8 cellular contexts compared by ENCODE assay signal in the genomic region with DNA sequence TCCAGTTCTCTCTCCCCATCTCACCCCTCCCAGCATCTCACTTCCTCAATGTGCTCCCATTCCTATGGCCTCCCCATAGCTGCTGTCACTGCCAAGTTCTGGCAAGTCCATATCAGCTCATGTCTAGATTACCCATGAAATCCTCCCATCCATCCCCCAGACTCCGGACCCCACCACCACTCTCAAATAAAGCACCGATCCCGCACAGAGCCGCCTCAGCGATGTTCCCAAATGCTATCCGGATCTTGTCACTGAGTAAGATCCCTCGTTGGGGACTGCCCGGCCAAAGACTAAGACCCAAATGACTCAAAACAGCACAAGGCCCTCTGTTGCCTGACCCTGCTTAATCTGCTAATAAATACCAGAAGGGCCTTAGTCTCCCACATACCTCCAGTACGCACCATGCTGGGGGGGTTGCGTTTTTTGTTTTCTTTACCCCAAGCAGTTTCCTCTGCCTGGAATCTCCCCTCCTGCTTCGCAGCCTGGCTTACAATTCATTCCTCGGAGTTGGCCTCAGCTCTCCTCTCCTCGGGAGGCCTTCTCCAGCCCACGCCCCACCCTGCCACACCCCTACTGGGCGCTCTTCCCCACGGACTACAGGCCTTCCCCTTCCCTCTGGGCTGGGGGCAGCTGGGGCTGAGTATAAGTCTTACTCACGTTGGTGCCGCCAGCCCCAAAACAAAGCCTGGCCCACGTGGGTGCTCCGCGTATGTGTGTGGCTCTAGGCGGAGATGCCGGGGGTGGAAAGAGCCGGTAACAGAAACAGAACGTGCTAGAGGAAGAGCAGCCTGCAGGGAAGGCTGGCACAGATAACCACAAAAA. TPM values are rescaled to one million over a fixed set of nuclear protein-coding genes. Genes with fewer than 3 reads are reported as not detected.
A peak's percentile ranks its signal among the peaks of the same experiment; 100 is the strongest.
DNase-seq lines count a peak whose midpoint lies in the region; ATAC-seq and TF ChIP-seq lines count a peak whose summit lies in the region.

No MANE protein-coding gene starts in this region.

- H2BK15ac ChIP-seq in IMR-90 (ENCODE audit: low read depth, low read length) = peak overlapping the region; percentile 69; the same call in 2 of the 3 replicates

- H3K4me1 Mint-ChIP-seq in effector memory CD8-positive, alpha-beta T cell (ENCODE audit: low read depth in 2 of 2) = peaks cover 45% of the 10 kb centered on the region in 2 donors

- peaks cover 41% of the 10 kb centered on the region for H3K36me3 Mint-ChIP-seq in effector memory CD8-positive, alpha-beta T cell (ENCODE audit: insufficient read depth)

- H3K27me3 ChIP-seq in ACC112 (ENCODE audit: insufficient read depth, low read length) (no peaks in the 10 kb centered on the region), IMR-90 (ENCODE audit: control insufficient read depth, insufficient read depth, low read length) (no peaks in the 10 kb centered on the region), muscle layer of duodenum (ENCODE audit: low read depth, low read length) (no peaks in the 10 kb centered on the region), suprapubic skin (no peaks in the 10 kb centered on the region)

- TF ChIP-seq RAD21 in IMR-90 (IDR thresholded peaks at IDR 0.05; ENCODE audit: low read length) = no peak; the same call in 1 of the 2 replicates

- intact Hi-C loops in IMR-90 (cut with micrococcal nuclease) = loop anchor here (2.0 kb wide), 1 partner anchor 85 kb away; no protein-coding TSS in a partner anchor

- H3K4me1 ChIP-seq in ACC112 (ENCODE audit: control insufficient read depth, insufficient read depth, low read length, unreplicated experiment) = peaks cover 21% of the 10 kb centered on the region
- peaks cover 12% of the 10 kb centered on the region for H3K4me1 ChIP-seq in IMR-90 (ENCODE audit: control insufficient read depth, insufficient read depth, low read length)
- peaks cover 10 to 12% of the 10 kb centered on the region in 2 donors for H3K4me1 ChIP-seq in muscle layer of duodenum (ENCODE audit: control insufficient read depth in 1 of 2, insufficient read depth in 2 of 2, low read length in 2 of 2)
- H3K4me1 ChIP-seq in suprapubic skin = peaks cover 47% of the 10 kb centered on the region

- peak overlapping the region; percentile 95 to 96 for H3K27ac Mint-ChIP-seq in effector memory CD8-positive, alpha-beta T cell

- TF ChIP-seq EP300 in suprapubic skin (IDR thresholded peaks at IDR 0.05) = no peak

- peak overlapping the region; percentile 30 for H4K5ac ChIP-seq in IMR-90 (ENCODE audit: low read depth, low read length)

- H2BK5ac ChIP-seq in IMR-90 (ENCODE audit: low read depth, low read length, poor library complexity, severe bottlenecking) = peak overlapping the region; percentile 71

- H3K14ac ChIP-seq in IMR-90 (replicated peaks; ENCODE audit: low read depth, low read length) = peak overlapping the region; percentile 92

- H2BK120ac ChIP-seq in IMR-90 (ENCODE audit: low read depth, low read length) = peak overlapping the region; percentile 75

- H2AK5ac ChIP-seq in IMR-90 (ENCODE audit: low read depth, low read length) = peak overlapping the region; percentile 79

- H3K9me3 ChIP-seq in IMR-90 (ENCODE audit: control insufficient read depth, insufficient read depth, low read length) (no peaks in the 10 kb centered on the region), muscle layer of duodenum (ENCODE audit: control insufficient read depth in 1 of 2, low read length in 2 of 2) (no peaks in the 10 kb centered on the region), suprapubic skin (no peaks in the 10 kb centered on the region)

- no peak for TF ChIP-seq CTCF in IMR-90 (conservative IDR thresholded peaks at IDR 0.05; ENCODE audit: low read depth, low read length)
- no peak for TF ChIP-seq CTCF in suprapubic skin (IDR thresholded peaks at IDR 0.05)

- peak overlapping the region; percentile 38 for H2BK20ac ChIP-seq in IMR-90 (ENCODE audit: low read depth, low read length)

- H2AFZ ChIP-seq in ACC112 (ENCODE audit: low read length, unreplicated experiment) = no peak overlapping the region
- peak overlapping the region; percentile 84 for H2AFZ ChIP-seq in IMR-90 (replicated peaks; ENCODE audit: low read length, poor library complexity)

- H3K79me2 ChIP-seq in ACC112 (ENCODE audit: control insufficient read depth, insufficient read depth, low read length, unreplicated experiment) = peaks cover 55% of the 10 kb centered on the region

- peak overlapping the region; percentile 6 to 62; a peak in 3 of 4 replicates for H4K8ac ChIP-seq in IMR-90 (ENCODE audit: low read depth in 2 of 2, low read length in 2 of 2)

- H3K4me2 ChIP-seq in IMR-90 (ENCODE audit: low read depth, low read length) = peak overlapping the region; percentile 97

- BruUV-seq in IMR-90 (replicated peaks; lab: Mats Ljungman, UMichigan) = no TSS peak

- H3K23ac ChIP-seq in IMR-90 (ENCODE audit: low read depth, low read length) = peak overlapping the region; percentile 95

- H3K27me3 Mint-ChIP-seq in effector memory CD8-positive, alpha-beta T cell = no peaks in the 10 kb centered on the region

- peak overlapping the region; percentile 86 to 94 for H3K4me3 Mint-ChIP-seq in effector memory CD8-positive, alpha-beta T cell

- peak overlapping the region; percentile 93 for H3K9ac ChIP-seq in IMR-90 (ENCODE audit: low read depth, low read length)

- dilution Hi-C loops in IMR-90 (cut with HindIII; ENCODE audit: low sequenced_read_pairs, unreplicated experiment) = no loop called here

- peak; percentile 93 for DNase-seq in IMR-90
- peak; percentile 70 to 75 for DNase-seq in activated CD4-positive, alpha-beta T cell treated with anti-CD3 and anti-CD28 coated beads, Interleukin-2, amount 50 U/mL, for 4 hours
- peak in 1 of 3 experiments; percentile 18 for DNase-seq in effector memory CD8-positive, alpha-beta T cell
- DNase-seq in suprapubic skin (ENCODE audit: low spot score in 2 of 2) = peak in 1 of 2 donors; percentile 76
- DNase-seq in NCI-H345 (lab: John Stamatoyannopoulos, UW) = no peak

- peak overlapping the region; percentile 95 for H2AK9ac ChIP-seq in IMR-90 (replicated peaks; ENCODE audit: low read depth, low read length, poor library complexity)

- peaks cover 13 to 57% of the 10 kb centered on the region in 2 experiments; a peak in 3 of 4 replicates for H3K79me1 ChIP-seq in IMR-90 (ENCODE audit: low read depth in 1 of 2, low read length in 2 of 2)

- 73% methylated on average over 8 of the region's 25 CpGs; no CpG with 5 or more reads in 1 of the 2 experiments for WGBS in IMR-90 (ENCODE audit: extremely low coverage in 2 of 2, insufficient read length in 1 of 2), 2 experiments
- WGBS in suprapubic skin = 26% methylated on average over 25 of the region's 25 CpGs

- POLR2A ChIA-PET in IMR-90 (lab: Charles Lee; ENCODE audit: unreplicated experiment) = no interaction called here

- ATAC-seq in IMR-90 (ENCODE audit: low read depth) (peak; percentile 35), HG03460 (IDR thresholded peaks at IDR 0.05; ENCODE audit: unreplicated experiment) (no peak)
- ATAC-seq in effector memory CD8-positive, alpha-beta T cell (replicated peaks) = no peak

- no peaks in the 10 kb centered on the region for H3K9me3 Mint-ChIP-seq in effector memory CD8-positive, alpha-beta T cell

- H3K18ac ChIP-seq in IMR-90 (ENCODE audit: low read depth, low read length) = peak overlapping the region; percentile 74

- TF ChIP-seq POLR2A in IMR-90 (IDR thresholded peaks at IDR 0.05; ENCODE audit: low read depth, low read length) (peak; percentile 91; the same call in 1 of the 2 replicates), suprapubic skin (IDR thresholded peaks at IDR 0.05) (no peak)

- H3K36me3 ChIP-seq in ACC112 (ENCODE audit: insufficient read depth, low read length) (peaks cover 11% of the 10 kb centered on the region; the same call in 1 of the 2 replicates), IMR-90 (ENCODE audit: control insufficient read depth, insufficient read depth, low read length) (no peaks in the 10 kb centered on the region), muscle layer of duodenum (ENCODE audit: control insufficient read depth in 1 of 2, insufficient read depth in 2 of 2, low read length in 2 of 2) (no peaks in the 10 kb centered on the region), suprapubic skin (no peaks in the 10 kb centered on the region)

- in situ Hi-C loops in IMR-90 (cut with MboI; ENCODE audit: low sequenced_read_pairs) = no loop called here

- CTCF ChIA-PET in IMR-90 (lab: Yijun Ruan, JAX) = no interaction called here

- peak overlapping the region; percentile 97 for H3K4me3 ChIP-seq in ACC112 (ENCODE audit: low read depth, low read length)
- peak overlapping the region; percentile 90 for H3K4me3 ChIP-seq in IMR-90 (ENCODE audit: insufficient read depth, low read depth, low read length)
- peak overlapping the region; percentile 68 to 71 for H3K4me3 ChIP-seq in muscle layer of duodenum (ENCODE audit: low read depth in 1 of 2, low read length in 2 of 2)
- peak overlapping the region; percentile 75 for H3K4me3 ChIP-seq in suprapubic skin

- H3K4ac ChIP-seq in IMR-90 (ENCODE audit: low read depth, low read length) = peak overlapping the region; percentile 84

- H4K20me1 ChIP-seq in IMR-90 (ENCODE audit: insufficient read depth, low read length) = peaks cover 36% of the 10 kb centered on the region

- peak overlapping the region; percentile 88 for H3K56ac ChIP-seq in IMR-90 (ENCODE audit: extremely low read depth, insufficient read depth, low read length)

- H3K9me1 ChIP-seq in IMR-90 (ENCODE audit: insufficient read depth, low read length) = peaks cover 15% of the 10 kb centered on the region

- H4K91ac ChIP-seq in IMR-90 (ENCODE audit: insufficient read depth, low read depth, low read length) = peak overlapping the region; percentile 75

- H3K27ac ChIP-seq in ACC112 (ENCODE audit: low read depth, low read length) (peak overlapping the region; percentile 85), IMR-90 (ENCODE audit: insufficient read depth, low read length) (peak overlapping the region; percentile 86), muscle layer of duodenum (ENCODE audit: low read length) (no peak overlapping the region), suprapubic skin (peak overlapping the region; percentile 91)

TF ChIP-seq in IMR-90, 13 proteins besides CTCF, POLR2A, EP300 and RAD21 (continues in another document):
- TF ChIP-seq RCOR1 (IDR thresholded peaks at IDR 0.05; ENCODE audit: insufficient replicate concordance, low read length) = no peak
- TF ChIP-seq FOS (IDR thresholded peaks at IDR 0.05; ENCODE audit: low read depth, low read length) = no peak; the same call in none of the 2 replicates
- TF ChIP-seq RFX5 (IDR thresholded peaks at IDR 0.05; ENCODE audit: low read depth, low read length) = no peak
- TF ChIP-seq MXI1 (IDR thresholded peaks at IDR 0.05; ENCODE audit: borderline replicate concordance, low read depth, low read length) = peak; percentile 91

RNA-seq across cellular contexts. Expression of a gene that starts 1.8 kb away (rescaled TPM):
- total RNA-seq in IMR-90 (2012; rRNA removed) = 42.1 and 55.3 TPM in 2 replicates
- 48.1 and 61.5 TPM in 2 replicates for polyA plus RNA-seq in IMR-90 (2012; rRNA removed)
- 39.0 and 110 TPM in 2 replicates for polyA plus RNA-seq in IMR-90 (2012; cell fraction: cytosol; rRNA removed)
- polyA plus RNA-seq in IMR-90 (2012; cell fraction: nucleus; rRNA removed; ENCODE audit: low replicate concordance) = 239 and 414 TPM in 2 replicates
- 10 to 100 TPM in 3 of 4 donors, 1 to 10 TPM in 1; 9.3 to 60.8 (median 31.0) TPM for total RNA-seq in suprapubic skin
